Comparison of ENCODE assay signal across 9 cellular contexts in the genomic region with DNA sequence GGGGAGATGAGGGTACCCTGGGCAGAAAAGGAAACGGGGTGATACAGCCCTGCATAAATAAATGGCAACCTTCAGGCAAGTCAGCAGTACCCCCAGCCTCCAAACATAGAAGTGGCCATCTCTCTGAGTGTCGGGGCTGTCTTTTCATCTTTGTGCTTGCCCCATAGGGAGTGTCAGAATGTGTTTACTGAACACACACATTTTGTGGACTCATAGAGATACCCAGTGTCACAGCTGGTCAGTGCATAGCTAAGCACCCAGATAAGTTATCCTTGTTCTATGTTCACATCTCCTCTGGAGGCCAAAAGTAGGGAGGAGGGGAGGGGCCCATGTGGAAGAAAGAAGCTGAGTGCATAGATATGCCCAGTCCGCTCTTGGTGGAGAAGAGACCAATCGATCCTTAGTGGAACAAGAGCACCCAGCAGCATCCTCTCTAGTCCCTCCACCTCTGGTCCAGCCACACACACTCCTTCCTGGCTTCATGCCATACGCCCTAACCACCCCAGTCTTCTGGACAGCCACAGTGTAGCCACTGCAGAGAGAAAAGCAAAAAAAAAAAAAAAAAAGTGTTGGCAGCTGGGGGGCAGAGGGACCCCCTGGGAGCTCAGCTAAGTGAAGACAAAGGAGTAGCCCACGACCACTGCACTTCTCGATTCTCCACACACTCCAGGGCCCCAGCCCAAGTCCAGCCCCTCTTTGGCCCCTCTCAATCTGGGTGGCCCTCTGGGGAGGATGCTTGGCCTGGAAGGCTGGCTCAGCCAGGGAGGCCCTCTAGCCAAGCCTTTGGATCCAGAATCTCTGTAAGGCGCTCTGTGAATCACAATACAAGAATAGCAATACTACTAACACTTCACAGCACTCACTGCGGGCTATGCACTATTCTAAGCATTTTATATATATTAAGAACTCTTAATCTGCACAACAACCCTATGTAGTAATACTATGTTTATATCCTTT. TPM values are rescaled to one million over a fixed set of nuclear protein-coding genes. Genes with fewer than 3 reads are reported as not detected.
DNase-seq lines count a peak whose midpoint lies in the region; ATAC-seq and TF ChIP-seq lines count a peak whose summit lies in the region.
"Had no signal": no experiment of that assay in that cellular context is flagged by ENCODE, and none has a peak within 500 bp of the region (broad histone marks: within the 10 kb centered on the region; RNA-seq: fewer than 3 reads in every experiment).

No MANE protein-coding gene starts in this region.

- H3K36me3 ChIP-seq in HUES64 (ENCODE audit: insufficient read depth, low read length) (0 out of 2 replicates have a peak, but pooled peaks cover 4% of the 10 kb centered on the region), heart right ventricle (peaks cover 0 to 23% (median 0%) of the 10 kb centered on the region in 9 donors), colonic mucosa (no peaks in the 10 kb centered on the region)

- H3K4me3 ChIP-seq in HUES64 (ENCODE audit: low read length) (peak overlapping the region; percentile 99; the same call in 1 of the 2 replicates), heart right ventricle (peak overlapping the region; percentile 19 to 87 (median 72)), retinal pigment epithelial cell (ENCODE audit: low read length) (peak overlapping the region; percentile 73), colonic mucosa (no peak overlapping the region)

- 76% methylated on average over 8 of the region's 9 CpGs for WGBS in HUES64
- WGBS in heart right ventricle, 2 donors = 32 to 43% methylated on average over 9 of the region's 9 CpGs

- peak in 7 of 8 donors; percentile 1 to 15 (median 8) for ATAC-seq in heart right ventricle
- ATAC-seq: activated CD4-positive, CD25-positive, alpha-beta regulatory T cell treated with anti-CD3 and anti-CD28 coated beads, Interleukin-2, amount 50 U/mL, for 24 hours had no signal

- no peak for TF ChIP-seq CTCF in heart right ventricle (IDR thresholded peaks at IDR 0.05)
- TF ChIP-seq CTCF in retinal pigment epithelial cell (conservative IDR thresholded peaks at IDR 0.05; ENCODE audit: low read depth, low read length) = no peak
- no peak for TF ChIP-seq CTCF in colonic mucosa (IDR thresholded peaks at IDR 0.05)

- DNase-seq in heart right ventricle (no peak), retinal pigment epithelial cell (ENCODE audit: low read depth) (no peak), NCI-H187 (lab: John Stamatoyannopoulos, UW) (no peak), colonic mucosa (no peak)
- no peak for DNase-seq in stimulated activated CD4-positive, alpha-beta T cell treated with anti-CD3 and anti-CD28 coated beads, Interleukin-4, amount 100 ng/mL, for 1 hour
- DNase-seq: immature natural killer cell, SW 1271 had no signal

- H3K27me3 ChIP-seq in HUES64 (ENCODE audit: insufficient read depth, low read length) = 0 out of 2 replicates have a peak, but pooled peaks cover 9% of the 10 kb centered on the region
- peaks cover 0 to 20% (median 0%) of the 10 kb centered on the region in 7 donors for H3K27me3 ChIP-seq in heart right ventricle
- no peaks in the 10 kb centered on the region for H3K27me3 ChIP-seq in colonic mucosa

- no peaks in the 10 kb centered on the region for H3K9me3 ChIP-seq in HUES64 (ENCODE audit: insufficient read depth, low read depth, low read length)
- no peaks in the 10 kb centered on the region for H3K9me3 ChIP-seq in heart right ventricle
- no peaks in the 10 kb centered on the region for H3K9me3 ChIP-seq in colonic mucosa

- H3K9ac ChIP-seq in HUES64 (ENCODE audit: low read depth, low read length) = no peak overlapping the region
- H3K9ac ChIP-seq in colonic mucosa (ENCODE audit: low read depth in 2 of 2, low read length in 2 of 2) = peak overlapping the region in 1 of 2 donors; percentile 2

- H3K4me1 ChIP-seq in HUES64 (ENCODE audit: insufficient read depth, low read length) (peaks cover 27% of the 10 kb centered on the region), heart right ventricle (peaks cover 2 to 81% (median 55%) of the 10 kb centered on the region in 9 donors), colonic mucosa (no peaks in the 10 kb centered on the region)

- intact Hi-C loops in heart right ventricle (cut with DNase I) (no loop called here), colonic mucosa (cut with DNase I) (no loop called here)

- H3K27ac ChIP-seq in HUES64 (ENCODE audit: low read depth, low read length) (no peak overlapping the region), heart right ventricle (peak overlapping the region; percentile 62 to 98 (median 89)), colonic mucosa (no peak overlapping the region)

RNA-seq across cellular contexts. Expression of a gene that starts 2.6 kb away (rescaled TPM):
- polyA plus RNA-seq in HUES64 (2013, experiment 1 of 2) = 43.8 TPM
- 45.1 TPM for polyA plus RNA-seq in HUES64 (2013, experiment 2 of 2)
- 100 to 1,000 TPM; 422 to 750 (median 538) TPM for total RNA-seq in heart right ventricle
- polyA plus RNA-seq in heart right ventricle = 100 to 1,000 TPM; 247 to 481 TPM
- total RNA-seq in colonic mucosa = 10 to 100 TPM; 10.8 to 64.4 TPM

RNA-seq across cellular contexts. Expression of a gene that starts 10.7 kb away (rescaled TPM):
- 90.1 TPM for polyA plus RNA-seq in HUES64 (2013, experiment 1 of 2)
- 106 TPM for polyA plus RNA-seq in HUES64 (2013, experiment 2 of 2)
- 100 to 1,000 TPM in 5 of 10 donors, 10 to 100 TPM in 5; 68.3 to 136 (median 101) TPM for total RNA-seq in heart right ventricle
- polyA plus RNA-seq in heart right ventricle = 100 to 1,000 TPM; 305 to 515 TPM
- total RNA-seq in colonic mucosa = 100 to 1,000 TPM; 214 to 242 TPM

RNA-seq across cellular contexts. Expression of a gene that starts 15.1 kb away (rescaled TPM):
- polyA plus RNA-seq in HUES64 (2013, experiment 1 of 2) = 2.1 TPM
- polyA plus RNA-seq in HUES64 (2013, experiment 2 of 2) = 1.6 TPM
- total RNA-seq in heart right ventricle = 10 to 100 TPM in 6 of 10 donors, 1 to 10 TPM in 4; 4.9 to 25.9 (median 13.6) TPM
- polyA plus RNA-seq in heart right ventricle = 10 to 100 TPM; 40.1 to 54.5 TPM
- 10 to 100 TPM; 22.6 to 29.6 TPM for total RNA-seq in colonic mucosa

RNA-seq across cellular contexts. Expression of a gene that starts 23.7 kb away (rescaled TPM):
- polyA plus RNA-seq in HUES64 (2013, experiment 1 of 2) = 373 TPM
- 387 TPM for polyA plus RNA-seq in HUES64 (2013, experiment 2 of 2)
- total RNA-seq in heart right ventricle = 1,000 to 10,000 TPM in 2 of 10 donors, 100 to 1,000 TPM in 8; 565 to 1,547 (median 768) TPM
- 1,000 to 10,000 TPM; 1,333 to 2,861 TPM for polyA plus RNA-seq in heart right ventricle
- 1,000 to 10,000 TPM in 1 of 2 donors, 100 to 1,000 TPM in 1; 707 to 1,094 TPM for total RNA-seq in colonic mucosa

RNA-seq across cellular contexts. Expression of a gene that starts 37.8 kb away (rescaled TPM):
- polyA plus RNA-seq in HUES64 (2013, experiment 1 of 2) = 16.3 TPM
- 16.2 TPM for polyA plus RNA-seq in HUES64 (2013, experiment 2 of 2)
- 10 to 100 TPM in 8 of 10 donors, 1 to 10 TPM in 2; 6.2 to 17.6 (median 12.4) TPM for total RNA-seq in heart right ventricle
- polyA plus RNA-seq in heart right ventricle = 1 to 10 TPM; 3.2 to 8.3 TPM
- 1 to 10 TPM; 3.2 to 3.7 TPM for total RNA-seq in colonic mucosa

Comparison
In these comparisons a context has a peak if more than half of its experiments do, and no peak if none do; other contexts are left out.
1. H3K27ac ChIP-seq: peak in heart right ventricle (10 of 10); none in HUES64 (single experiment) and colonic mucosa (single experiment).
2. RNA of a gene that starts 2.6 kb away (total RNA-seq): 422 to 750 TPM in heart right ventricle; 10.8 to 64.4 TPM in colonic mucosa; every median in the first group is over 4 times any median in the second.